Comparison of ENCODE assay signal across 23 cellular contexts in the genomic region with DNA sequence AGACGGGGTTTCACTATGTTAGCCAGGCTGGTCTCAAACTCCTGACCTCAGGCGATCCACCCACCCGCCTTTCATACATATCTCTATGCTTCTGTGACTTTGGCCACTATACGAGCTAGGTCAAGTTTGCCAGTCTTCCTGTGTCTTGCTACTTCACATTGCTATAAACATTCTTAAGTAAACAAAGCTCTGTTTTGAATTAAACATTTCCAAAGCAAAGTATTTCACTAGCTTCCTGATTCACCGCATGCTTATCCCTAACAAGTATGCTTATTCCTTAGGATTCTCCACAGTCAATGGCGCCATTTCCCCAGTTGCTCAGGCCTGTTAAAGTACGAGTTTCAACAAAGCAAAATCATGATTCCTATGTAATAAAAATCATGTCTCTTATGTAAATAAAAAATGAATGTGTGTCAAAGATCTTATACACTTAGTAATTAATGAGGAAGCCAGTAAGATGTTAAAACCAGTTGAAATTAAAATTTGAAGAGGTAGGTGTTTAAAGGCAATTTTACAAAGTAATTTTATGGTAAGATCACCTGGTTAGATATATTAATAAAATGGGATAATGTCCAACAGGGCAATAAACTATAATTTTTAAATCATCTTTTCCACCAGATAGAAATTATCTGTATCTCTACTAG.
A peak's percentile ranks its signal among the peaks of the same experiment; 100 is the strongest.
DNase-seq lines count a peak whose midpoint lies in the region; ATAC-seq, FAIRE-seq and TF ChIP-seq lines count a peak whose summit lies in the region.
"Had no signal": no experiment of that assay in that cellular context is flagged by ENCODE, and none has a peak within 500 bp of the region (broad histone marks: within the 10 kb centered on the region; RNA-seq: fewer than 3 reads in every experiment).

No MANE protein-coding gene starts in this region.

- no peaks in the 10 kb centered on the region for H3K27me3 ChIP-seq in pancreas
- H3K27me3 ChIP-seq: BLaER1 treated with 17β-estradiol and CSF1 and Interleukin-3, amounts not matched to agents 10 nM and 100 nM had no signal

- intact Hi-C loops in left colon (cut with DNase I, micrococcal nuclease): no loop called here
- intact Hi-C loops in pancreas (cut with DNase I): no loop called here

- ATAC-seq in left colon (peak; percentile 40), pancreas (no peak)
- ATAC-seq: K562 had no signal

- H3K27ac ChIP-seq in VCaP: peak overlapping the region; percentile 45
- H3K27ac ChIP-seq in pancreas: no peak overlapping the region
- H3K27ac ChIP-seq: BLaER1 treated with 17β-estradiol and CSF1 and Interleukin-3, amounts not matched to agents 10 nM and 100 nM; HL-60 had no signal

- no peak overlapping the region for H3K4me3 ChIP-seq in pancreas
- H3K4me3 ChIP-seq: BLaER1 treated with 17β-estradiol and CSF1 and Interleukin-3, amounts not matched to agents 10 nM and 100 nM; HAP-1; K562 had no signal

- TF ChIP-seq CTCF in VCaP (conservative IDR thresholded peaks at IDR 0.05) (no peak), pancreas (IDR thresholded peaks at IDR 0.05) (no peak)

- no peaks in the 10 kb centered on the region for H3K4me1 ChIP-seq in pancreas
- H3K4me1 ChIP-seq: BLaER1 treated with 17β-estradiol and CSF1 and Interleukin-3, amounts not matched to agents 10 nM and 100 nM; HAP-1 had no signal

- FAIRE-seq in pancreas (lab: Jason Lieb, UNC): no peak
- FAIRE-seq: G401.6, GM12892, GM19239, K562 had no signal

- 77 to 82% methylated on average over 7 of the region's 7 CpGs for WGBS in pancreas, 2 donors

- DNase-seq in DMS53 (lab: John Stamatoyannopoulos, UW) (peak; percentile 10), DMS53 treated with DMSO at 0.1 percent for 48 hours (lab: John Stamatoyannopoulos, UW; ENCODE audit: unreplicated experiment) (no peak), left colon (no peak), NCI-H1417 treated with DMSO at 0.1 percent for 48 hours (lab: John Stamatoyannopoulos, UW) (no peak), RKO (ENCODE audit: low spot score) (no peak), pancreas (no peak)
- no peak for DNase-seq in stimulated activated CD8-positive, alpha-beta memory T cell treated with anti-CD3 and anti-CD28 coated beads, Interleukin-4, amount 100 ng/mL, for 48 hours
- DNase-seq: 8988T; Calu3; CD4-positive, alpha-beta T cell; DMS 273 treated with DMSO at 0.1 percent for 48 hours; DMS79 treated with DMSO at 0.1 percent for 48 hours; EL; GOT3; HFFc6 had no signal

- H3K9me3 ChIP-seq in pancreas: no peaks in the 10 kb centered on the region
- H3K9me3 ChIP-seq: BLaER1 treated with 17β-estradiol and CSF1 and Interleukin-3, amounts not matched to agents 10 nM and 100 nM; HAP-1 had no signal

- no peaks in the 10 kb centered on the region for H3K36me3 ChIP-seq in pancreas
- H3K36me3 ChIP-seq: BLaER1 treated with 17β-estradiol and CSF1 and Interleukin-3, amounts not matched to agents 10 nM and 100 nM; HAP-1 had no signal
